12 cellular contexts compared by ENCODE assay signal in the genomic region with DNA sequence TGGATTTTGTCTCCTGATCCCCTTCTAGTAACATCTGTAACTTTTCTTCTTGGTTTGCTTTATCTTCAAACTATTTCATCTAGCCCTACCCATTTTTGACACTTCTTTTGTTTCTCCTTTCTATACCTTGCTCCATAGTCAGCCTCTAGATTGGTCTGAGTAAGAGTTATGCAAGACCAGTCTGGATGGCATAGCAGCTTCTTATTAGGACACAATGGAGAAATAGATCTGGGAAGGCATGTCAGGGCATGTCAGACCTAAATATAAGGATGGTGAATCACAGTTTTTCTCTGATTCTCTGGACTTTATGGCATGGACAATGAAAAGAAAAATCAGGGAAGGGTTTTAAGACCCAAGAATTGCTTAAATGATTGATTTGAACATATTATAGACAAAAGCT.
DNase-seq lines count a peak whose midpoint lies in the region; TF ChIP-seq lines count a peak whose summit lies in the region.
"Had no signal": no experiment of that assay in that cellular context is flagged by ENCODE, and none has a peak within 500 bp of the region (broad histone marks: within the 10 kb centered on the region; RNA-seq: fewer than 3 reads in every experiment).

No MANE protein-coding gene starts in this region.

- CTCF ChIA-PET in AG04449 (lab: Yijun Ruan, JAX), result interaction anchor here (0.9 to 1.6 kb wide), 4 partner anchors 10 to 571 kb away, joined by 3 to 4 read pairs (median 3); no protein-coding TSS in a partner anchor
- CTCF ChIA-PET in CD8-positive, alpha-beta memory T cell (lab: Charles Lee), result no interaction called here

- intact Hi-C loops in testis (cut with DNase I; ENCODE audit: low total_unique reads), result no loop called here

- H3K9me3 ChIP-seq in HUES6 (ENCODE audit: control insufficient read depth, insufficient read depth, low read depth, low read length) (no peaks in the 10 kb centered on the region), WERI-Rb-1 (ENCODE audit: severe bottlenecking) (no peaks in the 10 kb centered on the region), testis (no peaks in the 10 kb centered on the region)
- no peaks in the 10 kb centered on the region for H3K9me3 ChIP-seq in CD8-positive, alpha-beta memory T cell (ENCODE audit: low read length)

- peak overlapping the region; percentile 62 for H3K27ac Mint-ChIP-seq in glutamatergic neuron (ENCODE audit: unreplicated experiment)
- H3K27ac Mint-ChIP-seq in CD8-positive, alpha-beta memory T cell, result no peak overlapping the region
- H3K27ac Mint-ChIP-seq: activated T-cell treated with anti-CD3 and anti-CD28 coated beads, Interleukin-2, amount 50 U/mL, for 24 hours; CD14-positive monocyte; stimulated activated memory B cell treated with anti-CD40 and anti-IgM and Interleukin-4, amounts not matched to agents 10 μg/mL and 1 μg/mL and 100 μg/mL, for 72 hours had no signal

- H3K9ac ChIP-seq in HUES6 (ENCODE audit: low read length), result no peak overlapping the region

- TF ChIP-seq CTCF in AG04449 (IDR thresholded peaks at IDR 0.05; ENCODE audit: insufficient read depth, low read length, missing control alignments) (no peak), WERI-Rb-1 (IDR thresholded peaks at IDR 0.05; ENCODE audit: low read depth, low read length) (no peak), glutamatergic neuron (IDR thresholded peaks at IDR 0.05; ENCODE audit: partially characterized antibody, unreplicated experiment) (no peak), testis (IDR thresholded peaks at IDR 0.05) (no peak)

- H3K27me3 ChIP-seq in HUES6 (ENCODE audit: control insufficient read depth, insufficient read depth, low read length) (no peaks in the 10 kb centered on the region), WERI-Rb-1 (ENCODE audit: insufficient read depth, low read depth, severe bottlenecking) (no peaks in the 10 kb centered on the region), testis (no peaks in the 10 kb centered on the region)
- no peaks in the 10 kb centered on the region for H3K27me3 ChIP-seq in CD8-positive, alpha-beta memory T cell (ENCODE audit: insufficient read depth, low read length, poor library complexity, severe bottlenecking)

- H3K4me1 ChIP-seq in HUES6 (ENCODE audit: control insufficient read depth, insufficient read depth, low read length), result peaks cover 7% of the 10 kb centered on the region; the same call in 1 of the 2 replicates
- H3K4me1 ChIP-seq in CD8-positive, alpha-beta memory T cell (ENCODE audit: insufficient read depth, low read length), result no peaks in the 10 kb centered on the region
- no peaks in the 10 kb centered on the region for H3K4me1 ChIP-seq in testis

- H3K36me3 Mint-ChIP-seq in glutamatergic neuron (ENCODE audit: unreplicated experiment), result no peaks in the 10 kb centered on the region
- no peaks in the 10 kb centered on the region for H3K36me3 Mint-ChIP-seq in CD8-positive, alpha-beta memory T cell
- H3K36me3 Mint-ChIP-seq: CD14-positive monocyte; stimulated activated memory B cell treated with anti-CD40 and anti-IgM and Interleukin-4, amounts not matched to agents 10 μg/mL and 1 μg/mL and 100 μg/mL, for 72 hours had no signal

- peaks cover 38% of the 10 kb centered on the region for H3K4me1 Mint-ChIP-seq in glutamatergic neuron (ENCODE audit: low read depth, unreplicated experiment)
- peaks cover 0 to 5% (median 0%) of the 10 kb centered on the region in 3 donors for H3K4me1 Mint-ChIP-seq in CD8-positive, alpha-beta memory T cell
- H3K4me1 Mint-ChIP-seq: stimulated activated memory B cell treated with anti-CD40 and anti-IgM and Interleukin-4, amounts not matched to agents 10 μg/mL and 1 μg/mL and 100 μg/mL, for 72 hours had no signal

- H3K36me3 ChIP-seq in HUES6 (ENCODE audit: control insufficient read depth, insufficient read depth, low read length) (no peaks in the 10 kb centered on the region), WERI-Rb-1 (no peaks in the 10 kb centered on the region), testis (ENCODE audit: low read depth, missing control alignments) (no peaks in the 10 kb centered on the region)
- H3K36me3 ChIP-seq in CD8-positive, alpha-beta memory T cell (ENCODE audit: insufficient read depth, low read length), result no peaks in the 10 kb centered on the region

- no peak overlapping the region for H3K4me3 Mint-ChIP-seq in glutamatergic neuron (ENCODE audit: unreplicated experiment)
- no peak overlapping the region for H3K4me3 Mint-ChIP-seq in CD8-positive, alpha-beta memory T cell
- H3K4me3 Mint-ChIP-seq: activated T-cell treated with anti-CD3 and anti-CD28 coated beads, Interleukin-2, amount 50 U/mL, for 24 hours; CD14-positive monocyte; stimulated activated memory B cell treated with anti-CD40 and anti-IgM and Interleukin-4, amounts not matched to agents 10 μg/mL and 1 μg/mL and 100 μg/mL, for 72 hours had no signal

- H3K4me3 ChIP-seq in AG04449 (ENCODE audit: low read depth, low read length), result no peak overlapping the region
- no peak overlapping the region for H3K4me3 ChIP-seq in HUES6 (ENCODE audit: low read depth, low read length)
- H3K4me3 ChIP-seq in WERI-Rb-1 (ENCODE audit: low read depth, low read length), result no peak overlapping the region
- H3K4me3 ChIP-seq in CD8-positive, alpha-beta memory T cell (ENCODE audit: low read length), result no peak overlapping the region
- H3K4me3 ChIP-seq in testis, result no peak overlapping the region

- H3K27ac ChIP-seq in HUES6 (ENCODE audit: low read depth, low read length) (peak overlapping the region; percentile 31; the same call in 1 of the 2 replicates), WERI-Rb-1 (peak overlapping the region; percentile 90), testis (no peak overlapping the region)
- no peak overlapping the region for H3K27ac ChIP-seq in CD8-positive, alpha-beta memory T cell (ENCODE audit: low read depth, low read length)

- peaks cover 2% of the 10 kb centered on the region for H3K9me3 Mint-ChIP-seq in glutamatergic neuron (ENCODE audit: unreplicated experiment)
- no peaks in the 10 kb centered on the region for H3K9me3 Mint-ChIP-seq in CD8-positive, alpha-beta memory T cell
- H3K9me3 Mint-ChIP-seq: activated T-cell treated with anti-CD3 and anti-CD28 coated beads, Interleukin-2, amount 50 U/mL, for 24 hours; CD14-positive monocyte; stimulated activated memory B cell treated with anti-CD40 and anti-IgM and Interleukin-4, amounts not matched to agents 10 μg/mL and 1 μg/mL and 100 μg/mL, for 72 hours had no signal

- DNase-seq in AG04449 (ENCODE audit: low read depth, low spot score) (peak; percentile 69), WERI-Rb-1 (no peak), glutamatergic neuron (no peak), epidermal melanocyte (ENCODE audit: insufficient read length, low spot score) (no peak), testis (no peak)
- no peak for DNase-seq in CD8-positive, alpha-beta memory T cell
- DNase-seq in NK-92 treated with Interleukin-12 subunit alpha and Interleukin-12 subunit beta, amount 100 ng/mL, for 24 hours (lab: John Stamatoyannopoulos, UW), result no peak
- DNase-seq: activated T-cell treated with anti-CD3 and anti-CD28 coated beads, Interleukin-2, amount 50 U/mL, for 24 hours; Karpas-422 had no signal

- no peak for TF ChIP-seq POLR2A in testis (IDR thresholded peaks at IDR 0.05)

- POLR2A ChIA-PET in AG04449 (lab: Yijun Ruan, JAX), result interaction anchor here (1.3 kb wide), 1 partner anchor 453 kb away, joined by 3 read pairs; no protein-coding TSS in a partner anchor
- POLR2A ChIA-PET in CD8-positive, alpha-beta memory T cell (lab: Charles Lee), result no interaction called here

- peaks cover 2% of the 10 kb centered on the region for H3K27me3 Mint-ChIP-seq in glutamatergic neuron (ENCODE audit: unreplicated experiment)
- H3K27me3 Mint-ChIP-seq in CD8-positive, alpha-beta memory T cell, result no peaks in the 10 kb centered on the region
- H3K27me3 Mint-ChIP-seq: activated T-cell treated with anti-CD3 and anti-CD28 coated beads, Interleukin-2, amount 50 U/mL, for 24 hours; stimulated activated memory B cell treated with anti-CD40 and anti-IgM and Interleukin-4, amounts not matched to agents 10 μg/mL and 1 μg/mL and 100 μg/mL, for 72 hours had no signal

Comparison
In these comparisons a context has a peak if more than half of its experiments do, and no peak if none do; other contexts are left out.
1. H3K27ac ChIP-seq: peak in HUES6 (single experiment) and WERI-Rb-1 (single experiment); none in CD8-positive, alpha-beta memory T cell (single experiment) and testis (0 of 2).